ENCODE assay signal across 8 cellular contexts in genomic region chr4:163556169-163556568, GRCh38.
DNase-seq lines count a peak whose midpoint lies in the region; ATAC-seq and TF ChIP-seq lines count a peak whose summit lies in the region.

No MANE protein-coding gene starts in this region.

- intact Hi-C loops in HCT116 (cut with micrococcal nuclease) = loop anchor here (5.0 to 10.0 kb wide), 3 partner anchors 116 to 1439 kb away; no protein-coding TSS in a partner anchor
- intact Hi-C loops in posterior cingulate gyrus (cut with DNase I) = loop anchor here (2.0 to 10.0 kb wide), 5 partner anchors 111 to 1176 kb away; a partner anchor contains a TSS

- RAD21 ChIA-PET in HCT116 (lab: Charles Lee; ENCODE audit: low non-redundant PET in 1 of 2, low total read pairs in 2 of 2, uncharacterized antibody in 2 of 2, unreplicated experiment in 2 of 2) = interaction anchor here (0.8 to 1.2 kb wide), 4 partner anchors 125 to 458 kb away, joined by 3 read pairs; no protein-coding TSS in a partner anchor

- no peaks in the 10 kb centered on the region for H3K79me2 ChIP-seq in DND-41 (ENCODE audit: insufficient read depth, low read length)
- H3K79me2 ChIP-seq in HCT116 (ENCODE audit: insufficient read depth, low read length) = no peaks in the 10 kb centered on the region

- H3K9ac ChIP-seq in DND-41 (ENCODE audit: low read depth, low read length) = no peak overlapping the region
- no peak overlapping the region for H3K9ac ChIP-seq in HCT116 (ENCODE audit: low read length)

- TF ChIP-seq CTCF in DND-41 (IDR thresholded peaks at IDR 0.05; ENCODE audit: borderline replicate concordance, extremely low read depth, low read length, poor library complexity, severe bottlenecking) = peak; percentile 20
- TF ChIP-seq CTCF in HCT116 (IDR thresholded peaks at IDR 0.05 in 2 of 3, conservative IDR thresholded peaks at IDR 0.05 in 1 of 3; ENCODE audit: borderline replicate concordance in 1 of 3, insufficient read depth in 1 of 3, low read depth in 2 of 3, low read length in 2 of 3) = peak in 2 of 3 experiments; percentile 14 to 25; a peak in 2 of 6 replicates

- BruUV-seq in HCT116 (replicated peaks; lab: Mats Ljungman, UMichigan) = no TSS peak

- CTCF ChIA-PET in HCT116 (lab: Charles Lee) = interaction anchor here (0.7 to 2.3 kb wide), 11 partner anchors 16 to 1176 kb away, joined by 3 to 8 read pairs (median 4); no protein-coding TSS in a partner anchor

- H2AFZ ChIP-seq in DND-41 (ENCODE audit: low read depth, low read length) = no peak overlapping the region
- H2AFZ ChIP-seq in HCT116 (ENCODE audit: low read depth, low read length, poor library complexity, severe bottlenecking) = no peak overlapping the region

- no peaks in the 10 kb centered on the region for H3K27me3 ChIP-seq in DND-41 (ENCODE audit: insufficient read depth, low read length, poor library complexity)
- no peaks in the 10 kb centered on the region for H3K27me3 ChIP-seq in HCT116 (ENCODE audit: insufficient read depth, low read length)

- no peak overlapping the region for H3K27ac ChIP-seq in DND-41 (ENCODE audit: low read length)
- H3K27ac ChIP-seq in HCT116 (ENCODE audit: low read depth, low read length) = no peak overlapping the region

- no peaks in the 10 kb centered on the region for H3K9me2 ChIP-seq in HCT116 (ENCODE audit: insufficient read depth)

- no peaks in the 10 kb centered on the region for H3K4me1 ChIP-seq in DND-41 (ENCODE audit: insufficient read depth, low read length)
- H3K4me1 ChIP-seq in HCT116 (ENCODE audit: control insufficient read depth in 1 of 2, insufficient read depth in 2 of 2, low read length in 2 of 2) = no peaks in the 10 kb centered on the region

- POLR2A ChIA-PET in HCT116 (lab: Charles Lee) = no interaction called here

- H3K36me3 ChIP-seq in DND-41 (ENCODE audit: insufficient read depth, low read length) = no peaks in the 10 kb centered on the region
- H3K36me3 ChIP-seq in HCT116 (ENCODE audit: control insufficient read depth in 1 of 2, insufficient read depth in 2 of 2, low read length in 2 of 2) = no peaks in the 10 kb centered on the region

- no peak for DNase-seq in DND-41
- DNase-seq in HCT116 (ENCODE audit: low read depth, low spot score) = no peak
- DNase-seq in NCI-H460 (ENCODE audit: extremely low read depth, low read depth) = peak; percentile 25
- peak; percentile 76 for DNase-seq in inferior parietal cortex (ENCODE audit: extremely low spot score)
- DNase-seq in posterior cingulate gyrus = no peak
- no peak for DNase-seq in NCI-H2171 treated with DMSO at 0.1 percent for 48 hours (lab: John Stamatoyannopoulos, UW)
- DNase-seq in DMS79 treated with DMSO at 0.1 percent for 48 hours (lab: John Stamatoyannopoulos, UW) = no peak

- peak; percentile 55 for TF ChIP-seq RAD21 in HCT116 (IDR thresholded peaks at IDR 0.05; ENCODE audit: low read depth)

- no peaks in the 10 kb centered on the region for H4K20me1 ChIP-seq in DND-41 (ENCODE audit: insufficient read depth, low read length)
- H4K20me1 ChIP-seq in HCT116 (ENCODE audit: insufficient read depth) = no peaks in the 10 kb centered on the region

- H3K9me3 ChIP-seq in DND-41 (ENCODE audit: insufficient read depth, low read length, severe bottlenecking) (no peaks in the 10 kb centered on the region), HCT116 (ENCODE audit: control insufficient read depth in 1 of 2, insufficient read depth in 1 of 2, low read depth in 1 of 2, low read length in 2 of 2) (no peaks in the 10 kb centered on the region)

- TF ChIP-seq POLR2A in HCT116 (IDR thresholded peaks at IDR 0.05; ENCODE audit: borderline replicate concordance, extremely low read depth, insufficient read depth, insufficient read length) = no peak

- no peak overlapping the region for H3K4me2 ChIP-seq in DND-41 (ENCODE audit: insufficient read depth, low read length)
- no peak overlapping the region for H3K4me2 ChIP-seq in HCT116 (ENCODE audit: low read length)

- H3K4me3 ChIP-seq in DND-41 (ENCODE audit: low read depth in 1 of 2, low read length in 2 of 2) = no peak overlapping the region
- H3K4me3 ChIP-seq in HCT116 (replicated peaks in 1 of 2; ENCODE audit: low read depth in 1 of 2, low read length in 2 of 2) = no peak overlapping the region

- ATAC-seq in DND-41 (ENCODE audit: insufficient read depth, low read depth) = no peak
- no peak for ATAC-seq in HCT116
- no peak for ATAC-seq in GM19023 (IDR thresholded peaks at IDR 0.05; ENCODE audit: unreplicated experiment)

TF ChIP-seq in HCT116, 20 proteins besides CTCF, POLR2A, EP300 and RAD21:
- TF ChIP-seq YY1 (IDR thresholded peaks at IDR 0.05; ENCODE audit: extremely low read depth, insufficient replicate concordance, low read depth, low read length) (no peak), SIN3A (IDR thresholded peaks at IDR 0.05; ENCODE audit: low read depth) (no peak), SP1 (IDR thresholded peaks at IDR 0.05; ENCODE audit: low read depth) (no peak)
TF ChIP-seq in HCT116: peak in this region for 0.

Comparison
In these comparisons a context has a peak if more than half of its experiments do, and no peak if none do; other contexts are left out.
1. DNase-seq: peak in NCI-H460 (single experiment) and inferior parietal cortex (single experiment); none in DND-41 (single experiment), HCT116 (single experiment), posterior cingulate gyrus (0 of 10), NCI-H2171 treated with DMSO at 0.1 percent for 48 hours (single experiment) and DMS79 treated with DMSO at 0.1 percent for 48 hours (single experiment).